Comparison of ENCODE assay signal across 22 cellular contexts in the genomic region with DNA sequence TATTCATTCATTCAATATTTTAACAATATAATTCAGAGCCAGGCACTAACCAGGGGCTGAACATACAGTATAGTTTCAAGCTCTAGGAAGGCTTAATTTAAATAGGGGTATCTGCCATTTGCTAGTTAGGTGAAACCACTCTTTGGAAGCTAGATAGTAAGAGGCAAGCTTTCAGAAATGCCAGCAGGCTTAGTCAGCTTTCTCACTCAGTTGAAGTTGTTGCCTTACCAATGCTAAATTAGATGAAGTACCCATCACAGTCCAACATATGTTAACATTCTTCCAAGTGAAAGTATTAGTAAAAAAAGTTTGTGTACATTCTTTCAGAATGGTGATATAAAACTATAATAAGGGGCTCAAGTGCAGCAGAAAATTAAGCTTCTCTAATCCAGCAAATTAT.
DNase-seq lines count a peak whose midpoint lies in the region; ATAC-seq and TF ChIP-seq lines count a peak whose summit lies in the region.
"Had no signal": no experiment of that assay in that cellular context is flagged by ENCODE, and none has a peak within 500 bp of the region (broad histone marks: within the 10 kb centered on the region; RNA-seq: fewer than 3 reads in every experiment).

No MANE protein-coding gene starts in this region.

- no peak overlapping the region for H3K9ac ChIP-seq in SK-N-SH
- H3K9ac ChIP-seq: BLaER1 had no signal

- CTCF ChIA-PET in SK-N-SH (lab: Yijun Ruan, JAX): no interaction called here

- no peaks in the 10 kb centered on the region for H3F3A ChIP-seq in SK-N-SH (replicated peaks; ENCODE audit: insufficient read depth)

- no peaks in the 10 kb centered on the region for H3K79me2 ChIP-seq in SK-N-SH (ENCODE audit: insufficient read depth)

- H3K4me2 ChIP-seq in SK-N-SH: no peak overlapping the region
- H3K4me2 ChIP-seq: BLaER1 had no signal

- H3K27me3 ChIP-seq in SK-N-SH (ENCODE audit: insufficient read depth): no peaks in the 10 kb centered on the region
- H3K27me3 ChIP-seq: BLaER1, colonic mucosa had no signal

- H3K9me2 ChIP-seq in SK-N-SH: no peaks in the 10 kb centered on the region

- no peak for TF ChIP-seq EP300 in SK-N-SH (IDR thresholded peaks at IDR 0.05; ENCODE audit: borderline replicate concordance in 1 of 2, low read depth in 1 of 2, low read length in 1 of 2)

- TF ChIP-seq RAD21 in SK-N-SH (IDR thresholded peaks at IDR 0.05; ENCODE audit: low read length): no peak

- no peak for ATAC-seq in GM21737 (IDR thresholded peaks at IDR 0.05; ENCODE audit: unreplicated experiment)
- no peak for ATAC-seq in GM21576 (IDR thresholded peaks at IDR 0.05; ENCODE audit: unreplicated experiment)
- ATAC-seq: HCT116; naive thymus-derived CD8-positive, alpha-beta T cell had no signal

- H3K4me1 ChIP-seq in SK-N-SH (ENCODE audit: control insufficient read depth in 1 of 2, insufficient read depth in 2 of 2, low read depth in 1 of 2, low read length in 1 of 2): no peaks in the 10 kb centered on the region
- H3K4me1 ChIP-seq: BLaER1, colonic mucosa had no signal

- peaks cover 0 to 16% of the 10 kb centered on the region in 2 experiments for H3K36me3 ChIP-seq in SK-N-SH (replicated peaks in 1 of 2; ENCODE audit: control insufficient read depth in 1 of 2, insufficient read depth in 2 of 2, low read length in 1 of 2)
- H3K36me3 ChIP-seq: colonic mucosa had no signal

- no peaks in the 10 kb centered on the region for H4K20me1 ChIP-seq in SK-N-SH (ENCODE audit: insufficient read depth)
- H4K20me1 ChIP-seq: BLaER1 had no signal

- POLR2A ChIA-PET in SK-N-SH (lab: Yijun Ruan, JAX): no interaction called here

- H3K9me3 ChIP-seq in SK-N-SH: no peaks in the 10 kb centered on the region
- H3K9me3 ChIP-seq: colonic mucosa had no signal

- H2AFZ ChIP-seq in SK-N-SH (ENCODE audit: low read depth): no peak overlapping the region

- TF ChIP-seq CTCF in SK-N-SH (IDR thresholded peaks at IDR 0.05) (no peak), retinal pigment epithelial cell (conservative IDR thresholded peaks at IDR 0.05; ENCODE audit: low read depth, low read length) (no peak)

- H3K4me3 ChIP-seq in SK-N-SH (ENCODE audit: low read depth in 2 of 2, low read length in 1 of 2): no peak overlapping the region
- no peak overlapping the region for H3K4me3 ChIP-seq in retinal pigment epithelial cell (ENCODE audit: low read length)
- H3K4me3 ChIP-seq: BLaER1, colonic mucosa, lung had no signal

- H3K27ac ChIP-seq in SK-N-SH (ENCODE audit: low read depth in 2 of 2, low read length in 1 of 2): no peak overlapping the region
- H3K27ac ChIP-seq: BLaER1, colonic mucosa had no signal

- peak; percentile 34 for DNase-seq in GM03348 (ENCODE audit: low spot score)
- no peak for DNase-seq in SK-N-SH
- DNase-seq in fibroblast of peridontal ligament (ENCODE audit: extremely low read depth): peak; percentile 76
- peak; percentile 42 for DNase-seq in retinal pigment epithelial cell (ENCODE audit: low read depth)
- DNase-seq in NCI-H1436 (lab: John Stamatoyannopoulos, UW): no peak
- DNase-seq: amniotic stem cell; colonic mucosa; DMS 273 treated with DMSO at 0.1 percent for 48 hours; head of caudate nucleus; immature natural killer cell; naive thymus-derived CD8-positive, alpha-beta T cell; NCI-H1930; NCI-H524 treated with DMSO at 0.1 percent for 48 hours; posterior cingulate gyrus; small intestine; stimulated activated CD4-positive, alpha-beta T cell treated with anti-CD3 and anti-CD28 coated beads, Interleukin-4, amount 100 ng/mL, for 24 hours; substantia nigra had no signal

TF ChIP-seq in SK-N-SH, 30 proteins besides CTCF, POLR2A, EP300 and RAD21:
- peak; percentile 13; the same call in 1 of the 2 replicates for TF ChIP-seq FOSL2 (IDR thresholded peaks at IDR 0.05; ENCODE audit: borderline replicate concordance, low read depth)
- TF ChIP-seq JUND (IDR thresholded peaks at IDR 0.05): 0 out of 2 replicates have a peak, but pooled peaks have one; percentile 9
- no peak for TF ChIP-seq SIN3A (IDR thresholded peaks at IDR 0.05; ENCODE audit: borderline replicate concordance, low read depth, low read length)

Comparison
In these comparisons a context has a peak if more than half of its experiments do, and no peak if none do; other contexts are left out.
1. DNase-seq: peak in GM03348 (single experiment), fibroblast of peridontal ligament (single experiment) and retinal pigment epithelial cell (single experiment); none in SK-N-SH (single experiment) and NCI-H1436 (single experiment).